Comparison of ENCODE assay signal across 23 cellular contexts in the genomic region with DNA sequence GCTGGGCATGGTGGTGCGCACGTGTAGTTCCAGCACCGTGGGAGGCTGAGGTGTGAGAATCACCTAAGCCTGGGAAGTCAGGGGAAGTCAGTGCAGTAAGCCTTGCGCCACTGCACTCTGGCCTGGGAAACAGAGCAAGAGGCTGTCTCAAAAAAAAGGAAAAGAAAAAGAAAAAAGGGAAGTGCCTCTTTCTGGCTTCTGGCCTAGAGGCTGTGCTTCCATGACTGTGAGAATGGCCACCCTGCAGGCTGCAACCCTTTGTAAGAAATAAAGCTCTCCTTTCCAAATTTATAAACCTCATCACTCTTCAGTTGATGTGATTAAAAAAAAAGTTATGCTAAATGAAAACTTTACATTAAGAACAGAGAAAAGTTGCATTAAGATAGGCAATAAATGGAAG.
"Had no signal": no experiment of that assay in that cellular context is flagged by ENCODE, and none has a peak within 500 bp of the region (broad histone marks: within the 10 kb centered on the region; RNA-seq: fewer than 3 reads in every experiment).

No MANE protein-coding gene starts in this region.

- H3K36me3 ChIP-seq: esophagus muscularis mucosa, left ventricle myocardium inferior, ovary, right atrium auricular region, spleen, upper lobe of right lung had no signal

- H3K27me3 ChIP-seq: esophagus muscularis mucosa, ovary, right atrium auricular region, spleen, upper lobe of right lung had no signal

- H3K4me3 ChIP-seq: esophagus muscularis mucosa, left ventricle myocardium inferior, ovary, psoas muscle, right atrium auricular region, spleen, upper lobe of right lung had no signal

- H3K27ac ChIP-seq: esophagus muscularis mucosa, left ventricle myocardium inferior, ovary, psoas muscle, right atrium auricular region, upper lobe of right lung had no signal

- H3K4me1 ChIP-seq: esophagus muscularis mucosa, left ventricle myocardium inferior, psoas muscle, right atrium auricular region, spleen, upper lobe of right lung had no signal

- FAIRE-seq: astrocyte had no signal

- H3K9me3 ChIP-seq: esophagus muscularis mucosa, left ventricle myocardium inferior, ovary, psoas muscle, right atrium auricular region, spleen, upper lobe of right lung had no signal

- DNase-seq: activated B cell treated with CpG ODN at 0.5 μM for 24 hours; activated CD4-positive, alpha-beta T cell treated with anti-CD3 and anti-CD28 coated beads for 36 hours; activated CD4-positive, alpha-beta T cell treated with anti-CD3 and anti-CD28 coated beads, Interleukin-2, amount 50 U/mL, for 48 hours; activated CD8-positive, alpha-beta memory T cell treated with anti-CD3 and anti-CD28 coated beads, Interleukin-2, amount 50 U/mL, for 48 hours; activated naive CD4-positive, alpha-beta T cell treated with Interleukin-2 at 50 U/mL for 16 hours; activated naive CD8-positive, alpha-beta T cell treated with anti-CD3 and anti-CD28 coated beads for 36 hours; activated T-cell treated with anti-CD3 and anti-CD28 coated beads, Interleukin-2, amount 50 U/mL, for 4 hours; central memory CD4-positive, alpha-beta T cell; dermis blood vessel endothelial cell; effector memory CD4-positive, alpha-beta T cell; hippocampal formation; left ventricle myocardium inferior; midbrain; natural killer cell; ovary; psoas muscle; spleen; stimulated activated CD4-positive, alpha-beta T cell treated with anti-CD3 and anti-CD28 coated beads, Interleukin-4, amount 100 ng/mL, for 1 hour; stimulated activated naive CD4-positive, alpha-beta T cell treated with Interleukin-2 at 50 U/mL for 16 hours; upper lobe of right lung had no signal
